In the genomic region with DNA sequence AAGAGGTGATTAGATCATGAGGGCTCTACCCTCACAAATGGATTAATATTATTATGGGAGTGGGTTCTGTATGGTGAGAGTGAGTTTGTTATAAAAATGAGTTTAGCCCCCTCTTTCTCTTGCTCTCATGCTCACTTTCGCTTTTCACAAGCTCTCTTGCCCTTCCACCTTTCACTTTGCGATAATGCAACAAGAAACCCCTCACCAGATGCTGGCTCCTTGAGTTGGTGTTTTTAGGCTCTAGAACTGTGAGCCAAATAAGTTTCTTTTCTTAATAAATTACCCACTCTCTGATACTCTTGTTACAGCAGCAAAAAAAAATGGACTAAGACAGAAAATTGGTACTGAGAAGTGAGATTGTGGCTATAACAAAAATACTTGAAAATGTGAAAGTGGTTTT, we compare ENCODE assay signal across 18 cellular contexts.
DNase-seq lines count a peak whose midpoint lies in the region; ATAC-seq, FAIRE-seq and TF ChIP-seq lines count a peak whose summit lies in the region.
"Had no signal": no experiment of that assay in that cellular context is flagged by ENCODE, and none has a peak within 500 bp of the region (broad histone marks: within the 10 kb centered on the region; RNA-seq: fewer than 3 reads in every experiment).

No MANE protein-coding gene starts in this region.

- H3K9me3 Mint-ChIP-seq in stimulated activated memory B cell treated with anti-CD40 and anti-IgM and Interleukin-4, amounts not matched to agents 10 μg/mL and 1 μg/mL and 100 μg/mL, for 72 hours = peaks cover 4% of the 10 kb centered on the region

- no peaks in the 10 kb centered on the region for H3K27me3 Mint-ChIP-seq in stimulated activated memory B cell treated with anti-CD40 and anti-IgM and Interleukin-4, amounts not matched to agents 10 μg/mL and 1 μg/mL and 100 μg/mL, for 72 hours
- H3K27me3 Mint-ChIP-seq: B cell had no signal

- peaks cover 31% of the 10 kb centered on the region for H3K36me3 Mint-ChIP-seq in stimulated activated memory B cell treated with anti-CD40 and anti-IgM and Interleukin-4, amounts not matched to agents 10 μg/mL and 1 μg/mL and 100 μg/mL, for 72 hours

- H3K4me3 Mint-ChIP-seq in stimulated activated memory B cell treated with anti-CD40 and anti-IgM and Interleukin-4, amounts not matched to agents 10 μg/mL and 1 μg/mL and 100 μg/mL, for 72 hours = no peak overlapping the region
- H3K4me3 Mint-ChIP-seq: B cell; CD8-positive, alpha-beta T cell; H9 had no signal

- peak; percentile 37 for FAIRE-seq in GM19239 (lab: Jason Lieb, UNC)
- FAIRE-seq: GM12892, K562 had no signal

- H3K9me3 ChIP-seq in KOPT-K1 (ENCODE audit: insufficient read depth, low read length, poor library complexity, severe bottlenecking) = peaks cover 23% of the 10 kb centered on the region

- no peak for ATAC-seq in GM21786 (IDR thresholded peaks at IDR 0.05; ENCODE audit: unreplicated experiment)
- ATAC-seq in stimulated activated memory B cell treated with anti-CD40 and anti-IgM and Interleukin-4, amounts not matched to agents 10 μg/mL and 1 μg/mL and 100 μg/mL, for 72 hours = no peak
- ATAC-seq: CD8-positive, alpha-beta T cell; K562 had no signal

- peak overlapping the region; percentile 63 for H3K27ac ChIP-seq in KOPT-K1 (ENCODE audit: low read depth, low read length, poor library complexity, severe bottlenecking)
- H3K27ac ChIP-seq: BLaER1 treated with 17β-estradiol and CSF1 and Interleukin-3, amounts not matched to agents 10 nM and 100 nM had no signal

- TF ChIP-seq CTCF in GM12865 (IDR thresholded peaks at IDR 0.05; ENCODE audit: insufficient read depth, low read depth, low read length, missing control alignments) = no peak

- H3K27ac Mint-ChIP-seq in stimulated activated memory B cell treated with anti-CD40 and anti-IgM and Interleukin-4, amounts not matched to agents 10 μg/mL and 1 μg/mL and 100 μg/mL, for 72 hours = no peak overlapping the region
- H3K27ac Mint-ChIP-seq: B cell; CD8-positive, alpha-beta T cell; H9 had no signal

- DNase-seq in GM12865 (ENCODE audit: low read depth) (peak; percentile 31), GM19239 (ENCODE audit: insufficient read length, low spot score) (no peak), HPDE6-E6E7 (ENCODE audit: extremely low spot score) (no peak)
- DNase-seq: Calu3; CD8-positive, alpha-beta T cell; DMS79 treated with DMSO at 0.1 percent for 48 hours; EL; GOT3; H9; IMR-90; Karpas-422 had no signal

- H3K36me3 ChIP-seq in KOPT-K1 (ENCODE audit: insufficient read depth, low read length) = no peaks in the 10 kb centered on the region

- H3K4me3 ChIP-seq in GM12865 (ENCODE audit: low read depth, low read length) = no peak overlapping the region
- H3K4me3 ChIP-seq: BLaER1 treated with 17β-estradiol and CSF1 and Interleukin-3, amounts not matched to agents 10 nM and 100 nM; K562 had no signal

- peaks cover 9% of the 10 kb centered on the region for H3K4me1 Mint-ChIP-seq in stimulated activated memory B cell treated with anti-CD40 and anti-IgM and Interleukin-4, amounts not matched to agents 10 μg/mL and 1 μg/mL and 100 μg/mL, for 72 hours
- H3K4me1 Mint-ChIP-seq: B cell, H9 had no signal
